9 cellular contexts compared by ENCODE assay signal in genomic region chr1:56578664-56578962, GRCh38. TPM values are rescaled to one million over a fixed set of nuclear protein-coding genes. Genes with fewer than 3 reads are reported as not detected.
DNase-seq lines count a peak whose midpoint lies in the region; ATAC-seq and FAIRE-seq lines count a peak whose summit lies in the region.
"Had no signal": no experiment of that assay in that cellular context is flagged by ENCODE, and none has a peak within 500 bp of the region (broad histone marks: within the 10 kb centered on the region; RNA-seq: fewer than 3 reads in every experiment).

No MANE protein-coding gene starts in this region.

- WGBS in right cardiac atrium: 1% methylated on average over 33 of the region's 33 CpGs
- 0 to 2% (median 1%) methylated on average over 28 to 33 of the region's 33 CpGs for WGBS in small intestine, 3 donors

- no peaks in the 10 kb centered on the region for H3K36me3 ChIP-seq in small intestine (ENCODE audit: control insufficient read depth in 2 of 2, insufficient read depth in 2 of 2, low read length in 2 of 2)

- CTCF ChIA-PET in activated CD8-positive, alpha-beta memory T cell treated with anti-CD3 and anti-CD28 coated beads, Interleukin-2, amount 10 ng/mL, durations not matched to agents 7 days and 5 days (lab: Charles Lee): interaction anchor here (1.1 kb wide), 1 partner anchor 9 kb away, joined by 3 read pairs; no protein-coding TSS in a partner anchor
- CTCF ChIA-PET in activated CD8-positive, alpha-beta T cell treated with anti-CD3 and anti-CD28 coated beads, Interleukin-2, amount 10 ng/mL, durations not matched to agents 7 days and 5 days (lab: Charles Lee): no interaction called here

- no peak for DNase-seq in activated CD8-positive, alpha-beta memory T cell treated with anti-CD3 and anti-CD28 coated beads, Interleukin-2, amount 10 ng/mL, durations not matched to agents 7 days and 5 days
- DNase-seq in activated CD8-positive, alpha-beta memory T cell treated with anti-CD3 and anti-CD28 coated beads, Interleukin-2, amount 50 U/mL, for 48 hours: no peak
- no peak for DNase-seq in activated CD8-positive, alpha-beta T cell treated with anti-CD3 and anti-CD28 coated beads, Interleukin-2, amount 10 ng/mL, durations not matched to agents 7 days and 5 days
- DNase-seq in right cardiac atrium: no peak
- DNase-seq in small intestine: peak; percentile 15
- DNase-seq in stimulated activated CD4-positive, alpha-beta T cell treated with anti-CD3 and anti-CD28 coated beads, Interleukin-4, amount 100 ng/mL, for 24 hours: no peak
- no peak for DNase-seq in NCI-H128 (lab: John Stamatoyannopoulos, UW; ENCODE audit: unreplicated experiment)

- no peak overlapping the region for H3K27ac Mint-ChIP-seq in activated CD8-positive, alpha-beta memory T cell treated with anti-CD3 and anti-CD28 coated beads, Interleukin-2, amount 10 ng/mL, durations not matched to agents 7 days and 5 days
- H3K27ac Mint-ChIP-seq in activated CD8-positive, alpha-beta T cell treated with anti-CD3 and anti-CD28 coated beads, Interleukin-2, amount 10 ng/mL, durations not matched to agents 7 days and 5 days: no peak overlapping the region

- H3K4me1 ChIP-seq in right cardiac atrium (ENCODE audit: control insufficient read depth, insufficient read depth, low read length): peaks cover 3% of the 10 kb centered on the region
- H3K4me1 ChIP-seq in small intestine (ENCODE audit: control insufficient read depth in 2 of 2, insufficient read depth in 1 of 2, low read depth in 1 of 2, low read length in 1 of 2): no peaks in the 10 kb centered on the region

- no peaks in the 10 kb centered on the region for H3K9me3 Mint-ChIP-seq in activated CD8-positive, alpha-beta memory T cell treated with anti-CD3 and anti-CD28 coated beads, Interleukin-2, amount 10 ng/mL, durations not matched to agents 7 days and 5 days (ENCODE audit: low read depth)
- no peaks in the 10 kb centered on the region for H3K9me3 Mint-ChIP-seq in activated CD8-positive, alpha-beta T cell treated with anti-CD3 and anti-CD28 coated beads, Interleukin-2, amount 10 ng/mL, durations not matched to agents 7 days and 5 days (ENCODE audit: insufficient read depth)

- H3K9me3 ChIP-seq in right cardiac atrium (ENCODE audit: control insufficient read depth, low read length): no peaks in the 10 kb centered on the region
- H3K9me3 ChIP-seq in small intestine (ENCODE audit: control insufficient read depth, low read depth): no peaks in the 10 kb centered on the region

- no peaks in the 10 kb centered on the region for H3K36me3 Mint-ChIP-seq in activated CD8-positive, alpha-beta memory T cell treated with anti-CD3 and anti-CD28 coated beads, Interleukin-2, amount 10 ng/mL, durations not matched to agents 7 days and 5 days
- H3K36me3 Mint-ChIP-seq in activated CD8-positive, alpha-beta T cell treated with anti-CD3 and anti-CD28 coated beads, Interleukin-2, amount 10 ng/mL, durations not matched to agents 7 days and 5 days (ENCODE audit: low read depth): no peaks in the 10 kb centered on the region

- H3K27ac ChIP-seq in right cardiac atrium (ENCODE audit: low read length): peak overlapping the region; percentile 91
- peak overlapping the region; percentile 83 to 93 for H3K27ac ChIP-seq in small intestine (ENCODE audit: low read depth in 1 of 2, low read length in 1 of 2)

- no peak for ATAC-seq in activated CD8-positive, alpha-beta memory T cell treated with anti-CD3 and anti-CD28 coated beads, Interleukin-2, amount 10 ng/mL, durations not matched to agents 7 days and 5 days
- peak; percentile 54 for ATAC-seq in activated CD8-positive, alpha-beta T cell treated with anti-CD3 and anti-CD28 coated beads, Interleukin-2, amount 10 ng/mL, durations not matched to agents 7 days and 5 days
- ATAC-seq in right cardiac atrium (peak; percentile 61 to 68), HG02870 (IDR thresholded peaks at IDR 0.05; ENCODE audit: unreplicated experiment) (no peak)

- POLR2A ChIA-PET in activated CD8-positive, alpha-beta T cell treated with anti-CD3 and anti-CD28 coated beads, Interleukin-2, amount 10 ng/mL, durations not matched to agents 7 days and 5 days (lab: Charles Lee): no interaction called here

- intact Hi-C loops in right cardiac atrium (cut with DNase I): loop anchor here (5.0 to 10.0 kb wide), 7 partner anchors 64 to 166 kb away; no protein-coding TSS in a partner anchor

- no peak for FAIRE-seq in small intestine (lab: Jason Lieb, UNC)
- FAIRE-seq: G401.6 had no signal

- H3K4me3 Mint-ChIP-seq in activated CD8-positive, alpha-beta memory T cell treated with anti-CD3 and anti-CD28 coated beads, Interleukin-2, amount 10 ng/mL, durations not matched to agents 7 days and 5 days: peak overlapping the region; percentile 54
- H3K4me3 Mint-ChIP-seq in activated CD8-positive, alpha-beta T cell treated with anti-CD3 and anti-CD28 coated beads, Interleukin-2, amount 10 ng/mL, durations not matched to agents 7 days and 5 days: peak overlapping the region; percentile 67

- H3K4me3 ChIP-seq in right cardiac atrium (ENCODE audit: low read length): peak overlapping the region; percentile 84
- peak overlapping the region; percentile 69 to 92 for H3K4me3 ChIP-seq in small intestine (ENCODE audit: low read depth in 1 of 2, low read length in 2 of 2)

- H3K27me3 Mint-ChIP-seq in activated CD8-positive, alpha-beta memory T cell treated with anti-CD3 and anti-CD28 coated beads, Interleukin-2, amount 10 ng/mL, durations not matched to agents 7 days and 5 days: peaks cover 45% of the 10 kb centered on the region
- peaks cover 43% of the 10 kb centered on the region for H3K27me3 Mint-ChIP-seq in activated CD8-positive, alpha-beta T cell treated with anti-CD3 and anti-CD28 coated beads, Interleukin-2, amount 10 ng/mL, durations not matched to agents 7 days and 5 days (ENCODE audit: low read depth)

- H3K27me3 ChIP-seq in right cardiac atrium (ENCODE audit: control insufficient read depth, insufficient read depth) (no peaks in the 10 kb centered on the region), small intestine (ENCODE audit: control insufficient read depth in 2 of 2, insufficient read depth in 2 of 2, low read length in 2 of 2) (no peaks in the 10 kb centered on the region)

- peaks cover 7% of the 10 kb centered on the region for H3K4me1 Mint-ChIP-seq in activated CD8-positive, alpha-beta memory T cell treated with anti-CD3 and anti-CD28 coated beads, Interleukin-2, amount 10 ng/mL, durations not matched to agents 7 days and 5 days
- H3K4me1 Mint-ChIP-seq in activated CD8-positive, alpha-beta T cell treated with anti-CD3 and anti-CD28 coated beads, Interleukin-2, amount 10 ng/mL, durations not matched to agents 7 days and 5 days (ENCODE audit: low read depth): peaks cover 9% of the 10 kb centered on the region

RNA-seq across cellular contexts. Expression of gene PLPP3, which starts 0.8 kb away (rescaled TPM):
- total RNA-seq in activated CD8-positive, alpha-beta memory T cell treated with anti-CD3 and anti-CD28 coated beads, Interleukin-2, amount 10 ng/mL, durations not matched to agents 7 days and 5 days: not detected
- total RNA-seq in activated CD8-positive, alpha-beta T cell treated with anti-CD3 and anti-CD28 coated beads, Interleukin-2, amount 10 ng/mL, durations not matched to agents 7 days and 5 days: not detected
- total RNA-seq in right cardiac atrium: 100 to 1,000 TPM in 1 of 4 donors, 10 to 100 TPM in 3; 85.4 to 120 (median 94.6) TPM
- polyA plus RNA-seq in right cardiac atrium (47.7 TPM), small intestine (10 to 100 TPM in 1 of 3 donors, 1 to 10 TPM in 2; 1.6 to 41.1 (median 5.1) TPM)

Comparison
In these comparisons a context has a peak if more than half of its experiments do, and no peak if none do; other contexts are left out.
1. ATAC-seq: peak in activated CD8-positive, alpha-beta T cell treated with anti-CD3 and anti-CD28 coated beads, Interleukin-2, amount 10 ng/mL, durations not matched to agents 7 days and 5 days (single experiment) and right cardiac atrium (2 of 2); none in activated CD8-positive, alpha-beta memory T cell treated with anti-CD3 and anti-CD28 coated beads, Interleukin-2, amount 10 ng/mL, durations not matched to agents 7 days and 5 days (single experiment) and HG02870 (single experiment).
2. RNA of gene PLPP3, which starts 0.8 kb away (total RNA-seq): 85.4 to 120 TPM in right cardiac atrium; not detected in activated CD8-positive, alpha-beta memory T cell treated with anti-CD3 and anti-CD28 coated beads, Interleukin-2, amount 10 ng/mL, durations not matched to agents 7 days and 5 days and not detected in activated CD8-positive, alpha-beta T cell treated with anti-CD3 and anti-CD28 coated beads, Interleukin-2, amount 10 ng/mL, durations not matched to agents 7 days and 5 days; every median in the first group is over 10 times any median in the second.